In the genomic region with DNA sequence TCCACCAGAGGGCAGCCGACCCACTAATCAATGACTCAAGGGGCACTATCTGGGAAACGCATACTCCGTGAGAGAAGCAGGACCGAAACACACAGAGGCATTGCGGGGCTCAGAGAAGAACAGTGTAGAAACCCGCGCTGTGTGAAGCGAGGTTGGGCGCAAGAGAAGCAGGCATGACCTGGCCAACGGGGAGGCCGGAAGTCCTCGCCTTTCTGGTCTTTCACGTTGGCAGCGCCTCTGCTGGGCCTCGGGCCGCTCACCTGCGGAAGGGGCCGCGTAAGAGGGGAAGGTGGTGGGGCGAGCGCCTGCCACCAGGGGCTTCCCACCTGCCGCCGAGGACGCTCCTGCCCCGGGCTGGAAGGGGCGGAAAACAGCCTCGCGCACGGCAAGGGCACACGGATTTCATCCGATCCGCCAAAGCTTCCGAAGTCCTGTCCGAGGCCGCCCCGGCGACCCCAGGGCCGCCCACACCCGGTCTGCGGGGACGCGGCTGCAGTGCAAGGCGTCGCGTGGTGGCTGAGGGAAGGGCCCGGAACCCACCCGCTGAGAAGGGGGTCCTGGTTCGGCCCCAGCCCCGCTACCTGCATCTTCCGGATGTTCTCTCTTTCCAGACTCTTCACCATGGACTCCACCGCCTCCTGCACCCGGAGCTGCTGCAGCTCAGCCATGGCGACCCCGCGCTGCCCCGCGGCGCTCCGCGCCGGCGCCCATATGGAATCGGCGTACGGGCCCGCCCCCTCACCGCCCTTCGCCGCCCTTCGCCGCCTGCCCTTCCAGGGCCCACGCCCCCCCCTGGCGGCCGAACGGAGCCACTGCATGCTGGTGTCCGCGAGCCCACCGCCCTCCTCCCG, we compare ENCODE assay signal across 8 cellular contexts. TPM values are rescaled to one million over a fixed set of nuclear protein-coding genes. Genes with fewer than 3 reads are reported as not detected.
DNase-seq lines count a peak whose midpoint lies in the region; ATAC-seq, FAIRE-seq and TF ChIP-seq lines count a peak whose summit lies in the region.

FAM136A (minus strand) TSS at position 724 of the 851 bp plus-strand sequence; CDS start at position 668, 56 bp downstream.

- peaks cover 5% of the 10 kb centered on the region for H3K4me1 ChIP-seq in Caco-2
- peaks cover 8% of the 10 kb centered on the region for H3K4me1 ChIP-seq in OCI-LY1 (ENCODE audit: insufficient read depth, low read length, severe bottlenecking)
- H3K4me1 ChIP-seq in mucosa of rectum (ENCODE audit: control insufficient read depth in 2 of 2, insufficient read depth in 2 of 2, low read length in 2 of 2): peaks cover 7 to 10% of the 10 kb centered on the region in 2 donors

- H3K4me1 Mint-ChIP-seq in Caco-2 (ENCODE audit: low read depth, unreplicated experiment): no peaks in the 10 kb centered on the region

- DNase-seq in Caco-2 (peak; percentile 91 to 98), HTR-8/SVneo (ENCODE audit: insufficient read length, low spot score) (peak; percentile 89), activated T-cell treated with anti-CD3 and anti-CD28 coated beads for 24 hours (ENCODE audit: low read depth) (peak; percentile 87), epithelial cell of proximal tubule (ENCODE audit: low read depth) (no peak)
- DNase-seq in stimulated activated CD8-positive, alpha-beta memory T cell treated with anti-CD3 and anti-CD28 coated beads, Interleukin-4, amount 100 ng/mL, for 4 hours (ENCODE audit: low read depth in 2 of 2, low spot score in 1 of 2): peak; percentile 70 to 75

- peak within 1 kb of the TSS; percentile 87 for H3K9ac ChIP-seq in OCI-LY1 (ENCODE audit: low read length)
- peak within 1 kb of the TSS; percentile 84 to 93 for H3K9ac ChIP-seq in mucosa of rectum (ENCODE audit: low read depth in 1 of 2, low read length in 2 of 2)

- no peak for FAIRE-seq in HTR-8/SVneo (lab: Jason Lieb, UNC)

- no peaks in the 10 kb centered on the region; the same call in none of the 2 replicates for H3K9me3 ChIP-seq in Caco-2
- no peaks in the 10 kb centered on the region for H3K9me3 ChIP-seq in OCI-LY1 (ENCODE audit: low read length)
- H3K9me3 ChIP-seq in mucosa of rectum (ENCODE audit: control insufficient read depth in 2 of 2, low read length in 2 of 2): no peaks in the 10 kb centered on the region

- no peaks in the 10 kb centered on the region for H3K9me3 Mint-ChIP-seq in Caco-2 (ENCODE audit: unreplicated experiment)

- no peaks in the 10 kb centered on the region for H3K9me2 ChIP-seq in OCI-LY1 (ENCODE audit: low read depth, low read length)

- no peaks in the 10 kb centered on the region for H3K27me3 Mint-ChIP-seq in Caco-2 (ENCODE audit: insufficient read depth, unreplicated experiment)

- peak within 1 kb of the TSS; percentile 61 for H3K27ac ChIP-seq in OCI-LY1 (ENCODE audit: low read depth, low read length, poor library complexity, severe bottlenecking)
- peak within 1 kb of the TSS; percentile 83 to 89 for H3K27ac ChIP-seq in mucosa of rectum (ENCODE audit: low read depth in 2 of 2, low read length in 2 of 2)

- peak within 1 kb of the TSS; percentile 95 for H3K27ac Mint-ChIP-seq in Caco-2 (ENCODE audit: unreplicated experiment)

- TF ChIP-seq CTCF in Caco-2 (IDR thresholded peaks at IDR 0.05; ENCODE audit: insufficient read depth in 1 of 2, low read depth in 1 of 2, low read length in 1 of 2, severe bottlenecking in 1 of 2, unreplicated experiment in 1 of 2) (peak; percentile 94 to 95), OCI-LY1 (IDR thresholded peaks at IDR 0.05; ENCODE audit: low read length) (peak; percentile 74), epithelial cell of proximal tubule (conservative IDR thresholded peaks at IDR 0.05; ENCODE audit: low read depth, low read length) (peak; percentile 74)

- intact Hi-C loops in Caco-2 (cut with micrococcal nuclease; ENCODE audit: unreplicated experiment): loop anchor here (1.0 to 5.0 kb wide), 4 partner anchors 8 to 486 kb away; partner anchors contain the start of genes SNRPG and TGFA

- H3K4me3 ChIP-seq in Caco-2 (ENCODE audit: low read depth, low read length) (peak within 1 kb of the TSS; percentile 99), OCI-LY1 (ENCODE audit: low read depth, low read length, poor library complexity, severe bottlenecking) (peak within 1 kb of the TSS; percentile 83), epithelial cell of proximal tubule (ENCODE audit: low read depth, low read length) (peak within 1 kb of the TSS; percentile 95), mucosa of rectum (ENCODE audit: low read length in 2 of 2) (peak within 1 kb of the TSS; percentile 91)

- H4K20me1 ChIP-seq in OCI-LY1 (ENCODE audit: insufficient read depth, low read length): no peaks in the 10 kb centered on the region

- no peaks in the 10 kb centered on the region for H3F3A ChIP-seq in OCI-LY1 (ENCODE audit: insufficient read depth, low read length)

- peak within 1 kb of the TSS; percentile 96 for H3K4me3 Mint-ChIP-seq in Caco-2 (ENCODE audit: unreplicated experiment)

- peak within 1 kb of the TSS; percentile 54; the same call in 1 of the 2 replicates for H2AFZ ChIP-seq in OCI-LY1 (ENCODE audit: low read length)

- TSS peak; percentile 91 for BruUV-seq in Caco-2 (replicated peaks; lab: Mats Ljungman, UMichigan)

- no peaks in the 10 kb centered on the region for H3K79me2 ChIP-seq in OCI-LY1 (ENCODE audit: insufficient read depth, low read length)

- peak; percentile 66 for ATAC-seq in GM19468 (IDR thresholded peaks at IDR 0.05; ENCODE audit: extremely low read depth, unreplicated experiment)

- POLR2A ChIA-PET in Caco-2 (lab: Charles Lee): interaction anchor here (0.5 to 1.8 kb wide), 3 partner anchors 8 to 767 kb away, joined by 3 to 22 read pairs (median 3); partner anchors contain the start of genes NAGK, PCYOX1 and SNRPG

- H3K36me3 Mint-ChIP-seq in Caco-2 (ENCODE audit: insufficient read depth, unreplicated experiment): peaks cover 49% of the 10 kb centered on the region

- H3K27me3 ChIP-seq in Caco-2 (replicated peaks; ENCODE audit: control insufficient read depth, insufficient read depth, low read length) (no peaks in the 10 kb centered on the region), OCI-LY1 (ENCODE audit: insufficient read depth, low read length) (no peaks in the 10 kb centered on the region), mucosa of rectum (ENCODE audit: control insufficient read depth in 2 of 2, insufficient read depth in 2 of 2, low read length in 2 of 2) (no peaks in the 10 kb centered on the region)

- CTCF ChIA-PET in Caco-2 (lab: Charles Lee): interaction anchor here (0.7 to 3.3 kb wide), 8 partner anchors 8 to 344 kb away, joined by 3 to 38 read pairs (median 4); partner anchors contain the start of gene SNRPG

- H3K4me2 ChIP-seq in OCI-LY1 (ENCODE audit: low read length): peak within 1 kb of the TSS; percentile 97

- H3K36me3 ChIP-seq in Caco-2 (ENCODE audit: control insufficient read depth, insufficient read depth, low read length) (peaks cover 7% of the 10 kb centered on the region), OCI-LY1 (ENCODE audit: insufficient read depth, low read length) (peaks cover 30% of the 10 kb centered on the region), mucosa of rectum (ENCODE audit: control insufficient read depth in 2 of 2, insufficient read depth in 2 of 2, low read length in 2 of 2) (peaks cover 10 to 19% of the 10 kb centered on the region in 2 donors)

RNA-seq across cellular contexts. Expression of gene FAM136A, which starts in this region (rescaled TPM):
- 115 and 120 TPM in 2 replicates for total RNA-seq in Caco-2 (2022)
- 55.7 and 90.1 TPM in 2 replicates for total RNA-seq in epithelial cell of proximal tubule
